In the genomic region with DNA sequence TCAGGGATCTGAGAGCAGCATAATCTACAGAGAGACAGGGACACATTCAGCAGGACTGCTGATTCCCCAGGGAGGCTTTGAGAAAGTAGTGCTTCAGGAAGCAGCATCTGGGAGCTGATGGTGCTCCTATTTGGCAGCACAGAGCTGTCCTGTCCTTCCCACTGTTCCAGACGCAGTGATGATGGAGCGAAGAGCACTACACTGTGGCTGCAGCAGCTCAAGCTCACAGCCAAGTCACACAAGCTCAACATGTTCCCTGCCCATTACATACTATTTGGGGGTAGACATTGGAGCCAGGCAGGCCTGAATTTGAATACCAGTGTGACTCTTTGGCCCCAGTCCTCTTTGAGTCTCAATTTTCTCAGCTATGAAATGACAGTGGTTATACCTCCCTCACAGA, we compare ENCODE assay signal across 17 cellular contexts. TPM values are rescaled to one million over a fixed set of nuclear protein-coding genes. Genes with fewer than 3 reads are reported as not detected.
DNase-seq lines count a peak whose midpoint lies in the region; ATAC-seq and TF ChIP-seq lines count a peak whose summit lies in the region.
"Had no signal": no experiment of that assay in that cellular context is flagged by ENCODE, and none has a peak within 500 bp of the region (broad histone marks: within the 10 kb centered on the region; RNA-seq: fewer than 3 reads in every experiment).

No MANE protein-coding gene starts in this region.

- no peaks in the 10 kb centered on the region for H3K79me2 ChIP-seq in DND-41 (ENCODE audit: insufficient read depth, low read length)

- no peaks in the 10 kb centered on the region for H3K27me3 Mint-ChIP-seq in activated naive CD4-positive, alpha-beta T cell treated with anti-CD3 and anti-CD28 coated beads, Interleukin-2, amount 10 ng/mL, durations not matched to agents 7 days and 5 days
- H3K27me3 Mint-ChIP-seq in T-helper 17 cell (no peaks in the 10 kb centered on the region), osteocyte (ENCODE audit: unreplicated experiment) (peaks cover 17% of the 10 kb centered on the region)
- H3K27me3 Mint-ChIP-seq: CD8-positive, alpha-beta memory T cell had no signal

- no peak for DNase-seq in activated naive CD4-positive, alpha-beta T cell treated with anti-CD3 and anti-CD28 coated beads, Interleukin-2, amount 10 ng/mL, durations not matched to agents 7 days and 5 days
- no peak for DNase-seq in activated naive CD4-positive, alpha-beta T cell (lab: John Stamatoyannopoulos, UW)
- no peak for DNase-seq in DND-41
- DNase-seq in T-helper 17 cell = no peak
- DNase-seq in osteocyte (ENCODE audit: extremely low spot score, unreplicated experiment) = peak; percentile 48
- DNase-seq in Peyer's patch = no peak
- DNase-seq: CD8-positive, alpha-beta memory T cell; DMS79 treated with DMSO at 0.1 percent for 48 hours; H7; NCI-H187; NCI-H226; OCI-M1 had no signal

- no peak overlapping the region for H3K4me2 ChIP-seq in DND-41 (ENCODE audit: insufficient read depth, low read length)

- H3K4me1 ChIP-seq in DND-41 (ENCODE audit: insufficient read depth, low read length) = peaks cover 17% of the 10 kb centered on the region
- peaks cover 0 to 6% (median 2%) of the 10 kb centered on the region in 4 donors for H3K4me1 ChIP-seq in Peyer's patch

- no peak overlapping the region for H3K9ac ChIP-seq in DND-41 (ENCODE audit: low read depth, low read length)

- CTCF ChIA-PET in activated naive CD4-positive, alpha-beta T cell treated with anti-CD3 and anti-CD28 coated beads, Interleukin-2, amount 10 ng/mL, durations not matched to agents 7 days and 5 days (lab: Charles Lee) = interaction anchor here (1.2 to 2.2 kb wide), 2 partner anchors 16 to 47 kb away, joined by 3 to 6 read pairs; no protein-coding TSS in a partner anchor

- H3K36me3 ChIP-seq in DND-41 (ENCODE audit: insufficient read depth, low read length) (no peaks in the 10 kb centered on the region), Peyer's patch (no peaks in the 10 kb centered on the region)

- H3K27ac ChIP-seq in DND-41 (ENCODE audit: low read length) (no peak overlapping the region), Peyer's patch (no peak overlapping the region)
- H3K27ac ChIP-seq: RWPE1 had no signal

- 0 out of 2 replicates have a peak overlapping the region, but pooled peaks have one; percentile 15 for H2AFZ ChIP-seq in DND-41 (ENCODE audit: low read depth, low read length)

- H3K4me3 ChIP-seq in DND-41 (ENCODE audit: low read depth in 1 of 2, low read length in 2 of 2) (no peak overlapping the region), Peyer's patch (no peak overlapping the region)

- no peaks in the 10 kb centered on the region for H3K27me3 ChIP-seq in DND-41 (ENCODE audit: insufficient read depth, low read length, poor library complexity)
- no peaks in the 10 kb centered on the region for H3K27me3 ChIP-seq in Peyer's patch

- TF ChIP-seq CTCF in DND-41 (IDR thresholded peaks at IDR 0.05; ENCODE audit: borderline replicate concordance, extremely low read depth, low read length, poor library complexity, severe bottlenecking) (no peak), osteocyte (IDR thresholded peaks at IDR 0.05) (no peak), Peyer's patch (IDR thresholded peaks at IDR 0.05) (no peak)

- no peak for ATAC-seq in DND-41 (ENCODE audit: insufficient read depth, low read depth)
- ATAC-seq in T-helper 17 cell = no peak
- no peak for ATAC-seq in HG03175 (IDR thresholded peaks at IDR 0.05; ENCODE audit: unreplicated experiment)

- peaks cover 22% of the 10 kb centered on the region for H3K36me3 Mint-ChIP-seq in activated naive CD4-positive, alpha-beta T cell treated with anti-CD3 and anti-CD28 coated beads, Interleukin-2, amount 10 ng/mL, durations not matched to agents 7 days and 5 days
- H3K36me3 Mint-ChIP-seq in T-helper 17 cell (ENCODE audit: low read depth) (peaks cover 3% of the 10 kb centered on the region), osteocyte (ENCODE audit: unreplicated experiment) (no peaks in the 10 kb centered on the region)

- no peak for TF ChIP-seq POLR2A in Peyer's patch (IDR thresholded peaks at IDR 0.05)

- no peaks in the 10 kb centered on the region for H4K20me1 ChIP-seq in DND-41 (ENCODE audit: insufficient read depth, low read length)

- peak overlapping the region; percentile 92 for H3K27ac Mint-ChIP-seq in activated naive CD4-positive, alpha-beta T cell treated with anti-CD3 and anti-CD28 coated beads, Interleukin-2, amount 10 ng/mL, durations not matched to agents 7 days and 5 days
- H3K27ac Mint-ChIP-seq in T-helper 17 cell (peak overlapping the region; percentile 97), osteocyte (ENCODE audit: unreplicated experiment) (no peak overlapping the region)
- H3K27ac Mint-ChIP-seq: B cell had no signal

- peaks cover 24% of the 10 kb centered on the region for H3K9me3 Mint-ChIP-seq in activated naive CD4-positive, alpha-beta T cell treated with anti-CD3 and anti-CD28 coated beads, Interleukin-2, amount 10 ng/mL, durations not matched to agents 7 days and 5 days
- no peaks in the 10 kb centered on the region for H3K9me3 Mint-ChIP-seq in osteocyte (ENCODE audit: unreplicated experiment)

- no peaks in the 10 kb centered on the region for H3K9me3 ChIP-seq in DND-41 (ENCODE audit: insufficient read depth, low read length, severe bottlenecking)
- no peaks in the 10 kb centered on the region for H3K9me3 ChIP-seq in T-helper 17 cell (ENCODE audit: control insufficient read depth, low read length, poor library complexity, severe bottlenecking)
- H3K9me3 ChIP-seq in Peyer's patch = no peaks in the 10 kb centered on the region

- no peak overlapping the region for H3K4me3 Mint-ChIP-seq in activated naive CD4-positive, alpha-beta T cell treated with anti-CD3 and anti-CD28 coated beads, Interleukin-2, amount 10 ng/mL, durations not matched to agents 7 days and 5 days
- H3K4me3 Mint-ChIP-seq in T-helper 17 cell = no peak overlapping the region
- no peak overlapping the region for H3K4me3 Mint-ChIP-seq in osteocyte (ENCODE audit: unreplicated experiment)
- H3K4me3 Mint-ChIP-seq: B cell; CD8-positive, alpha-beta memory T cell; IgD-negative memory B cell had no signal

- peaks cover 79% of the 10 kb centered on the region for H3K4me1 Mint-ChIP-seq in activated naive CD4-positive, alpha-beta T cell treated with anti-CD3 and anti-CD28 coated beads, Interleukin-2, amount 10 ng/mL, durations not matched to agents 7 days and 5 days
- H3K4me1 Mint-ChIP-seq in T-helper 17 cell = peaks cover 46% of the 10 kb centered on the region
- H3K4me1 Mint-ChIP-seq in osteocyte (ENCODE audit: unreplicated experiment) = peaks cover 2% of the 10 kb centered on the region

RNA-seq across cellular contexts. Expression of gene GALM, which starts 15.2 kb away (rescaled TPM):
- total RNA-seq in T-helper 17 cell = 10 to 100 TPM; 18.5 to 28.3 TPM
- 2.9 and 3.8 TPM in 2 replicates for total RNA-seq in osteocyte
- 100 to 1,000 TPM in 1 of 4 donors, 10 to 100 TPM in 3; 68.1 to 118 (median 86.0) TPM for total RNA-seq in Peyer's patch
- total RNA-seq: HT1080 had no signal

RNA-seq across cellular contexts. Expression of gene HNRNPLL, which starts 48.0 kb away (rescaled TPM):
- total RNA-seq in T-helper 17 cell = 10 to 100 TPM; 81.5 to 91.5 TPM
- total RNA-seq in osteocyte = 55.6 and 63.0 TPM in 2 replicates
- total RNA-seq in Peyer's patch = 10 to 100 TPM; 33.3 to 70.1 (median 48.0) TPM
